1 cellular context compared by ENCODE assay signal in the genomic region with DNA sequence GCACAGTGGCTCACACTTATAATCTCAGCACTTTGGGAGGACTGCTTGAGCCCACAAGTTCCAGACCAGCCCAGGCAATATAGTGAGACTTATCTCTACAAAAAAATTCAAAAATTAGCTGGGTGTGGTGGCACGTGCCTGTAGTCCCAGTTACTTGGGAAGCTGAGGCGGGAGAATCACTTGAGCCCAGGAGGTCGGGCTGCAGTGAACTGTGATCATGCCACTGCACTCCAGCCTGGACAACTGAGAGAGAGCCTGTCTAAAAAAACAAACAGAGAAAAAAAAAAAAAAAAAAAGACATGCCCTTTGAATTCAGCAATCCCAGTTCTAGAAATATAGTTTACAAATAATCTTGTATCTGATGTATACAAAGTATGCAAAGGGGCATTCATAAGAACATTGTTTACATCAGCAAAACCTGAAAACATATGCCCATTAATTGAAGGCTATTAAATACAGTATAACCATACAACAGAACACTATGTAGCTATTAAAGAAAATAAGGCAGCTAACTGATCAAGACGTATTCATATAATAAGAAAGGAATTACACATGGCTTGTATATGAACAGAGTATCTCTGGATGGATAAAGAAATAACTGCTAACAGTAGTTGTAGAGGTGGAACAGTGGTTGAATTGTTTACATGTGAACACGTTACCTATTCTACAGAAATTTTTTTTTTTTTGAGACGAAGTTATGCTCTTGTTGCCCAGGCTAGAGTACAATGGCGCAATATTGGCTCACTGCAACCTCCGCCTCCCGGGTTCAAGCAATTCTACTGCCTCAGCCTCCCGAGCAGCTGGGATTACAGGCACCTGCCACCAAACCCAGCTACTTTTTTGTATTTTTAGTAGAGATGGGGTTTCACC.
TF ChIP-seq lines count a peak whose summit lies in the region.

No MANE protein-coding gene starts in this region.

TF ChIP-seq in HepG2, 621 proteins besides CTCF, POLR2A, EP300 and RAD21 (continued from another document):
- TF ChIP-seq, protein P1, sequence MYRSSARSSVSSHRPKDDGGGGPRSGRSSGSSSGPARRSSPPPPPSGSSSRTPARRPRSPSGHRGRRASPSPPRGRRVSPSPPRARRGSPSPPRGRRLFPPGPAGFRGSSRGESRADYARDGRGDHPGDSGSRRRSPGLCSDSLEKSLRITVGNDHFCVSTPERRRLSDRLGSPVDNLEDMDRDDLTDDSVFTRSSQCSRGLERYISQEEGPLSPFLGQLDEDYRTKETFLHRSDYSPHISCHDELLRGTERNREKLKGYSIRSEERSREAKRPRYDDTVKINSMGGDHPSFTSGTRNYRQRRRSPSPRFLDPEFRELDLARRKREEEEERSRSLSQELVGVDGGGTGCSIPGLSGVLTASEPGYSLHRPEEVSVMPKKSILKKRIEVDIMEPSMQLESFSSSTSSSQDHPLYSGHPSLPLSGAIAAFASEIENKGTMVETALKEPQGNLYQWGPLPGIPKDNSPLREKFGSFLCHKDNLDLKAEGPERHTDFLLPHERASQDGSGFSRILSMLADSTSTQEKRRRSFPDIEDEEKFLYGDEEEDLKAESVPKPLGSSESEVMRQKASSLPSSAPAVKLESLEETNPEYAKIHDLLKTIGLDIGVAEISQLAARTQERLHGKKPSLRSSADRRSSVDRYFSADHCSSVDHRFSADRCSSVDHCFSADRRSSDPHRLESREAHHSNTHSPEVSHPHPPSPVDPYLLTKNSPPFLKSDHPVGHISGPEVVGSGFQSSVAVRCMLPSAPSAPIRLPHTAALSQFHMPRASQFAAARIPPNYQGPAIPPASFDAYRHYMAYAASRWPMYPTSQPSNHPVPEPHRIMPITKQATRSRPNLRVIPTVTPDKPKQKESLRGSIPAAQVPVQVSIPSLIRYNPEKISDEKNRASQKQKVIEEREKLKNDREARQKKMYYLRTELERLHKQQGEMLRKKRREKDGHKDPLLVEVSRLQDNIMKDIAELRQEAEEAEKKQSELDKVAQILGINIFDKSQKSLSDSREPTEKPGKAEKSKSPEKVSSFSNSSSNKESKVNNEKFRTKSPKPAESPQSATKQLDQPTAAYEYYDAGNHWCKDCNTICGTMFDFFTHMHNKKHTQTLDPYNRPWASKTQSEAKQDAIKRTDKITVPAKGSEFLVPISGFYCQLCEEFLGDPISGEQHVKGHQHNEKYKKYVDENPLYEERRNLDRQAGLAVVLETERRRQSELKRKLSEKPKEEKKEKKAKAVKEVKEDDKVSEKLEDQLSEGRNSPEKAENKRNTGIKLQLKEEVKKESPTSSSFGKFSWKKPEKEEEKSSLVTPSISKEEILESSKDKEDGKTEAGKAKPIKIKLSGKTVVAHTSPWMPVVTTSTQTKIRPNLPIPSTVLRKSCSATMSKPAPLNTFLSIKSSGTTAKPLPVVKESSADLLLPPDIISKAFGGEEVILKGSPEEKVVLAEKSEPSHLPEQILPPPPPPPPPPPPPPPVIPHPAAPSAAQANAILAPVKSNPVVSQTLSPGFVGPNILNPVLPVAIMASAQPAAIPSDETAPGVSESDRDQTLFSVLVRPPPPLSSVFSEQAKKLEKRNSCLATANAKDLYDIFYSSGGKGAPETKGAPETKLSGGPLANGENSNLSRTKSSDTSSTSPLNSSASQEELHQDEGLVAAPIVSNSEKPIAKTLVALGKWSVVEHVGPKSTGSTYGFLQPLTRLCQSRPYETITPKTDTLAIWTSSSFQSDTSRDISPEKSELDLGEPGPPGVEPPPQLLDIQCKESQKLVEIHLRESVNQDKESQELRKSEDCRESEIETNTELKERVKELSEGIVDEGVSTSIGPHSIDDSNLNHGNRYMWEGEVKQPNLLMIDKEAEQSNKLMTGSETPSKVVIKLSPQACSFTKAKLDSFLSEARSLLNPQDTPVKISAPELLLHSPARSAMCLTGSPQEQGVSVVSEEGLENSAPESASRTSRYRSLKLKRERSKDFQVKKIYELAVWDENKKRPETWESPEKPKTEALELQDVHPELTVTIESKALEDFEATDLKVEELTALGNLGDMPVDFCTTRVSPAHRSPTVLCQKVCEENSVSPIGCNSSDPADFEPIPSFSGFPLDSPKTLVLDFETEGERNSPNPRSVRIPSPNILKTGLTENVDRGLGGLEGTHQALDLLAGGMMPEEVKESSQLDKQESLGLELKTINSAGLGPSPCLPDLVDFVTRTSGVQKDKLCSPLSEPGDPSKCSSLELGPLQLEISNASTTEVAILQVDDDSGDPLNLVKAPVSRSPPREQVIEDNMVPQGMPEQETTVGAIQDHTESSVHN (CRISPR knock-in tag; IDR thresholded peaks at IDR 0.05): no peak
- TF ChIP-seq CEBPG (CRISPR knock-in tag; IDR thresholded peaks at IDR 0.05) (peak; percentile 78), HNRNPLL (IDR thresholded peaks at IDR 0.05; ENCODE audit: low read depth, low read length, poor library complexity, severe bottlenecking) (no peak), FOXO1 (CRISPR knock-in tag; IDR thresholded peaks at IDR 0.05) (no peak), KDM4B (CRISPR knock-in tag; IDR thresholded peaks at IDR 0.05) (no peak), SALL1 (CRISPR knock-in tag; IDR thresholded peaks at IDR 0.05) (peak; percentile 39; the same call in 1 of the 2 replicates), CEBPB (IDR thresholded peaks at IDR 0.05; ENCODE audit: borderline replicate concordance, low read depth, low read length) (peak; percentile 59; the same call in 1 of the 2 replicates), ATF7-NPFF (CRISPR knock-in tag; IDR thresholded peaks at IDR 0.05; ENCODE audit: low read depth) (no peak)
- TF ChIP-seq, protein P2, sequence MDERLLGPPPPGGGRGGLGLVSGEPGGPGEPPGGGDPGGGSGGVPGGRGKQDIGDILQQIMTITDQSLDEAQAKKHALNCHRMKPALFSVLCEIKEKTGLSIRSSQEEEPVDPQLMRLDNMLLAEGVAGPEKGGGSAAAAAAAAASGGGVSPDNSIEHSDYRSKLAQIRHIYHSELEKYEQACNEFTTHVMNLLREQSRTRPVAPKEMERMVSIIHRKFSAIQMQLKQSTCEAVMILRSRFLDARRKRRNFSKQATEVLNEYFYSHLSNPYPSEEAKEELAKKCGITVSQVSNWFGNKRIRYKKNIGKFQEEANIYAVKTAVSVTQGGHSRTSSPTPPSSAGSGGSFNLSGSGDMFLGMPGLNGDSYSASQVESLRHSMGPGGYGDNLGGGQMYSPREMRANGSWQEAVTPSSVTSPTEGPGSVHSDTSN (CRISPR knock-in tag; IDR thresholded peaks at IDR 0.05): no peak
- TF ChIP-seq, protein P3, sequence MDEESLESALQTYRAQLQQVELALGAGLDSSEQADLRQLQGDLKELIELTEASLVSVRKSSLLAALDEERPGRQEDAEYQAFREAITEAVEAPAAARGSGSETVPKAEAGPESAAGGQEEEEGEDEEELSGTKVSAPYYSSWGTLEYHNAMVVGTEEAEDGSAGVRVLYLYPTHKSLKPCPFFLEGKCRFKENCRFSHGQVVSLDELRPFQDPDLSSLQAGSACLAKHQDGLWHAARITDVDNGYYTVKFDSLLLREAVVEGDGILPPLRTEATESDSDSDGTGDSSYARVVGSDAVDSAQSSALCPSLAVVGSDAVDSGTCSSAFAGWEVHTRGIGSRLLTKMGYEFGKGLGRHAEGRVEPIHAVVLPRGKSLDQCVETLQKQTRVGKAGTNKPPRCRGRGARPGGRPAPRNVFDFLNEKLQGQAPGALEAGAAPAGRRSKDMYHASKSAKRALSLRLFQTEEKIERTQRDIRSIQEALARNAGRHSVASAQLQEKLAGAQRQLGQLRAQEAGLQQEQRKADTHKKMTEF (CRISPR knock-in tag; IDR thresholded peaks at IDR 0.05): no peak
- TF ChIP-seq, protein P4, sequence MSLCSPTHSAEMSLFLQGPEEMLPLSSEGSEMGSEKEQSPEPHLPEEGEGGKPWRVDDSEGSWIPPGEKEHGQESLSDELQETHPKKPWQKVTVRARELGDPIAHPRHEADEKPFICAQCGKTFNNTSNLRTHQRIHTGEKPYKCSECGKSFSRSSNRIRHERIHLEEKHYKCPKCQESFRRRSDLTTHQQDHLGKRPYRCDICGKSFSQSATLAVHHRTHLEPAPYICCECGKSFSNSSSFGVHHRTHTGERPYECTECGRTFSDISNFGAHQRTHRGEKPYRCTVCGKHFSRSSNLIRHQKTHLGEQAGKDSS (CRISPR knock-in tag; IDR thresholded peaks at IDR 0.05; ENCODE audit: borderline replicate concordance, low read depth): no peak
- TF ChIP-seq, protein P5, sequence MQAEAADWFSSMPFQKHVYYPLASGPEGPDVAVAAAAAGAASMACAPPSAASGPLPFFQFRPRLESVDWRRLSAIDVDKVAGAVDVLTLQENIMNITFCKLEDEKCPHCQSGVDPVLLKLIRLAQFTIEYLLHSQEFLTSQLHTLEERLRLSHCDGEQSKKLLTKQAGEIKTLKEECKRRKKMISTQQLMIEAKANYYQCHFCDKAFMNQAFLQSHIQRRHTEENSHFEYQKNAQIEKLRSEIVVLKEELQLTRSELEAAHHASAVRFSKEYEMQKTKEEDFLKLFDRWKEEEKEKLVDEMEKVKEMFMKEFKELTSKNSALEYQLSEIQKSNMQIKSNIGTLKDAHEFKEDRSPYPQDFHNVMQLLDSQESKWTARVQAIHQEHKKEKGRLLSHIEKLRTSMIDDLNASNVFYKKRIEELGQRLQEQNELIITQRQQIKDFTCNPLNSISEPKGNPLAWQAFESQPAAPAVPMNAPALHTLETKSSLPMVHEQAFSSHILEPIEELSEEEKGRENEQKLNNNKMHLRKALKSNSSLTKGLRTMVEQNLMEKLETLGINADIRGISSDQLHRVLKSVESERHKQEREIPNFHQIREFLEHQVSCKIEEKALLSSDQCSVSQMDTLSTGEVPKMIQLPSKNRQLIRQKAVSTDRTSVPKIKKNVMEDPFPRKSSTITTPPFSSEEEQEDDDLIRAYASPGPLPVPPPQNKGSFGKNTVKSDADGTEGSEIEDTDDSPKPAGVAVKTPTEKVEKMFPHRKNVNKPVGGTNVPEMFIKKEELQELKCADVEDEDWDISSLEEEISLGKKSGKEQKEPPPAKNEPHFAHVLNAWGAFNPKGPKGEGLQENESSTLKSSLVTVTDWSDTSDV (CRISPR knock-in tag; IDR thresholded peaks at IDR 0.05): no peak
- TF ChIP-seq, protein P6, sequence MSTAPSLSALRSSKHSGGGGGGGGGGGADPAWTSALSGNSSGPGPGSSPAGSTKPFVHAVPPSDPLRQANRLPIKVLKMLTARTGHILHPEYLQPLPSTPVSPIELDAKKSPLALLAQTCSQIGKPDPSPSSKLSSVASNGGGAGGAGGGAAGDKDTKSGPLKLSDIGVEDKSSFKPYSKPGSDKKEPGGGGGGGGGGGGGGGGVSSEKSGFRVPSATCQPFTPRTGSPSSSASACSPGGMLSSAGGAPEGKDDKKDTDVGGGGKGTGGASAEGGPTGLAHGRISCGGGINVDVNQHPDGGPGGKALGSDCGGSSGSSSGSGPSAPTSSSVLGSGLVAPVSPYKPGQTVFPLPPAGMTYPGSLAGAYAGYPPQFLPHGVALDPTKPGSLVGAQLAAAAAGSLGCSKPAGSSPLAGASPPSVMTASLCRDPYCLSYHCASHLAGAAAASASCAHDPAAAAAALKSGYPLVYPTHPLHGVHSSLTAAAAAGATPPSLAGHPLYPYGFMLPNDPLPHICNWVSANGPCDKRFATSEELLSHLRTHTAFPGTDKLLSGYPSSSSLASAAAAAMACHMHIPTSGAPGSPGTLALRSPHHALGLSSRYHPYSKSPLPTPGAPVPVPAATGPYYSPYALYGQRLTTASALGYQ (CRISPR knock-in tag; IDR thresholded peaks at IDR 0.05): no peak
TF ChIP-seq in HepG2: peak in this region for 10.
